In the genomic region with DNA sequence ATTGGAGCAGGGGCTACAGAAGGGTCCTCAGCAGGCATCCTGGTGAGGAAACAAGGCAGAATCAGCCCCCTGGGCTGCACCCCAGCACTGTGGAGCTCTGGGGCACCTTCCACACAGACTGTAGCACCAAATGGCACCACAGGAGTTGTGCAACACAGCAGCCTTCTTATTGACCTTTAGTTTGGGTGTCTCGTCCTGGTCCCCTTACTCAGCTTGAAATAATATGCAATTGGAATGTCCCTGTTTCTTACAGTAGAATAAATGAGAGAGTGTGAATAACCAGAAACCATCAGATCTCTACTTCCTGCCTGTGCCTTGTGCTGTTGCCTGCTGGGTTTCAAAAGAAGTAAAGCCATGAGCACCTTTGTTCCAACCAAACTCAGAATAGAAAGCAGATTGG, we compare ENCODE assay signal across 21 cellular contexts.
"Had no signal": no experiment of that assay in that cellular context is flagged by ENCODE, and none has a peak within 500 bp of the region (broad histone marks: within the 10 kb centered on the region; RNA-seq: fewer than 3 reads in every experiment).

No MANE protein-coding gene starts in this region.

- H3K4me3 ChIP-seq: cardiac muscle cell, left lung, spleen, tibial artery had no signal

- H3K27me3 ChIP-seq: cardiac muscle cell, left lung, tibial artery had no signal

- H3K36me3 ChIP-seq: cardiac muscle cell, left lung, spleen, tibial artery had no signal

- H3K27ac Mint-ChIP-seq: progenitor cell of endocrine pancreas; T-helper 2 cell treated with Interferon-gamma antibody and Interleukin-4, amounts not matched to agents 5 μg/mL and 100 μg/mL, for 36 hours had no signal

- H3K27ac ChIP-seq: cardiac muscle cell, left lung, spleen, tibial artery, VCaP had no signal

- H3K9me3 ChIP-seq: left lung, spleen, tibial artery had no signal

- H3K27me3 Mint-ChIP-seq: stimulated activated naive CD8-positive, alpha-beta T cell treated with anti-CD3 and anti-CD28 coated beads, Interleukin-15, Interleukin-2, amounts not matched to agents 100 ng/mL and 50 ng/mL, for 24 hours had no signal

- H3K4me1 ChIP-seq: left lung, spleen, tibial artery had no signal

- DNase-seq: activated CD4-positive, alpha-beta T cell treated with anti-CD3 and anti-CD28 coated beads, Interleukin-2, amount 50 U/mL, for 1 hour; activated CD8-positive, alpha-beta memory T cell treated with anti-CD3 and anti-CD28 coated beads for 24 hours; activated CD8-positive, alpha-beta memory T cell treated with anti-CD3 and anti-CD28 coated beads, Interleukin-2, amount 50 U/mL, for 4 hours; activated gamma-delta T cell; cortex of kidney; foreskin fibroblast; kidney glomerular epithelial cell; left lung; naive thymus-derived CD4-positive, alpha-beta T cell; retina; spleen; stimulated activated CD4-positive, alpha-beta T cell treated with anti-CD3 and anti-CD28 coated beads, Interleukin-4, amount 100 ng/mL, for 1 hour; tibial artery had no signal

- ATAC-seq: activated CD4-positive, CD25-positive, alpha-beta regulatory T cell treated with anti-CD3 and anti-CD28 coated beads, Interleukin-2, amount 50 U/mL, for 24 hours; left lung; naive thymus-derived CD4-positive, alpha-beta T cell; SK-N-SH treated with all-trans-retinoic acid at 6 μM for 48 hours had no signal

- H3K4me3 Mint-ChIP-seq: activated T-helper 1 cell treated with anti-CD3 and anti-CD28 coated beads, Interleukin-12 subunit alpha, Interleukin-12 subunit beta, Interleukin-2, Interleukin-4 antibody, amounts not matched to agents 30 ng/mL and 10 ng/mL and 1 ng/mL, durations not matched to agents 14 hours and 24 hours and 36 hours; naive thymus-derived CD4-positive, alpha-beta T cell; stimulated activated naive CD8-positive, alpha-beta T cell treated with anti-CD3 and anti-CD28 coated beads, Interleukin-15, Interleukin-2, amounts not matched to agents 100 ng/mL and 50 ng/mL, for 24 hours; T-helper 2 cell treated with Interferon-gamma antibody and Interleukin-4, amounts not matched to agents 5 μg/mL and 100 μg/mL, for 36 hours had no signal

- H3K36me3 Mint-ChIP-seq: naive thymus-derived CD4-positive, alpha-beta T cell had no signal

- H3K9me3 Mint-ChIP-seq: activated T-helper 1 cell treated with anti-CD3 and anti-CD28 coated beads, Interleukin-12 subunit alpha, Interleukin-12 subunit beta, Interleukin-2, Interleukin-4 antibody, amounts not matched to agents 30 ng/mL and 10 ng/mL and 1 ng/mL, durations not matched to agents 14 hours and 24 hours and 36 hours; naive thymus-derived CD4-positive, alpha-beta T cell; stimulated activated naive CD8-positive, alpha-beta T cell treated with anti-CD3 and anti-CD28 coated beads, Interleukin-15, Interleukin-2, amounts not matched to agents 100 ng/mL and 50 ng/mL, for 24 hours; T-helper 2 cell treated with Interferon-gamma antibody and Interleukin-4, amounts not matched to agents 5 μg/mL and 100 μg/mL, for 36 hours had no signal
